8 cellular contexts compared by ENCODE assay signal in the genomic region with DNA sequence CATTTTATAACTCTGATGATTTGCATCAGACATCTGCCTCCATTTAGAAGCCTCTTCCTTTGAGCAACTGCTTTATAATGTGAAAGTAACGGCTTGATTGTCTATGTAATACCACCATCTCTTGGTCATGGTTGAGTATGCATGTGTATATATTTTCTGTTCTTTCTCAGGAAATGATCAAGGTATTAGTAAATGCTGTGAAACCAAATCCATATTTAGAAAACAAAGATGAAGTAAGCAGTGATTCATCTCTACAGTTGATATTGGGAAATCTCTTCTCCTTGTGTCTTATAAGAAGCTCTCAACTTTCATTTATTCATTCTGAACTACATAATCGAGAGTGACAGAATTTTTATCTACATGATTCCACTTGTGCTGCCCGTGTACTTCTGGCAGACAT.
DNase-seq lines count a peak whose midpoint lies in the region; ATAC-seq and TF ChIP-seq lines count a peak whose summit lies in the region.

No MANE protein-coding gene starts in this region.

- no peaks in the 10 kb centered on the region for H3K9me3 ChIP-seq in esophagus muscularis mucosa

- H3K27me3 ChIP-seq in esophagus muscularis mucosa = no peaks in the 10 kb centered on the region

- intact Hi-C loops in Right ventricle myocardium inferior (cut with DNase I) = loop anchor here (1.0 kb wide), 1 partner anchor 245 kb away; no protein-coding TSS in a partner anchor
- intact Hi-C loops in cardiac septum (cut with DNase I) = no loop called here
- intact Hi-C loops in esophagus muscularis mucosa (cut with DNase I) = no loop called here

- H3K4me1 ChIP-seq in esophagus muscularis mucosa = peaks cover 0 to 17% (median 10%) of the 10 kb centered on the region in 4 donors

- peak; percentile 82 for ATAC-seq in Right ventricle myocardium inferior
- peak; percentile 67 for ATAC-seq in HG02970 (IDR thresholded peaks at IDR 0.05; ENCODE audit: low FRiP score, unreplicated experiment)

- peak overlapping the region in 1 of 4 donors; percentile 13 for H3K27ac ChIP-seq in esophagus muscularis mucosa (replicated peaks in 1 of 4)

- no peak overlapping the region for H3K4me3 ChIP-seq in esophagus muscularis mucosa

- no peak for TF ChIP-seq EP300 in esophagus muscularis mucosa (IDR thresholded peaks at IDR 0.05)

- peak; percentile 49 to 54 (median 52) for TF ChIP-seq CTCF in esophagus muscularis mucosa (IDR thresholded peaks at IDR 0.05)

- no peaks in the 10 kb centered on the region for H3K36me3 ChIP-seq in esophagus muscularis mucosa

- 40% methylated on average over 3 of the region's 3 CpGs for WGBS in esophagus muscularis mucosa

- no peak for TF ChIP-seq POLR2A in esophagus muscularis mucosa (IDR thresholded peaks at IDR 0.05; ENCODE audit: low read depth)

- no peak for DNase-seq in Right ventricle myocardium inferior (ENCODE audit: missing footprints)
- no peak for DNase-seq in cardiac septum (ENCODE audit: low spot score)
- peak; percentile 61 for DNase-seq in NCI-H526 treated with DMSO at 0.1 percent for 48 hours (lab: John Stamatoyannopoulos, UW)
- DNase-seq in esophagus muscularis mucosa (ENCODE audit: extremely low spot score) = no peak
- peak; percentile 70 for DNase-seq in pons (ENCODE audit: low spot score)
- no peak for DNase-seq in epidermal melanocyte (ENCODE audit: insufficient read length, low spot score)
- DNase-seq in NCI-H2081 treated with DMSO at 0.1 percent for 48 hours (lab: John Stamatoyannopoulos, UW) = no peak

Comparison
In these comparisons a context has a peak if more than half of its experiments do, and no peak if none do; other contexts are left out.
1. DNase-seq: peak in NCI-H526 treated with DMSO at 0.1 percent for 48 hours (single experiment) and pons (single experiment); none in Right ventricle myocardium inferior (single experiment), cardiac septum (single experiment), esophagus muscularis mucosa (single experiment), epidermal melanocyte (single experiment) and NCI-H2081 treated with DMSO at 0.1 percent for 48 hours (single experiment).